Comparison of ENCODE assay signal across 15 cellular contexts in the genomic region with DNA sequence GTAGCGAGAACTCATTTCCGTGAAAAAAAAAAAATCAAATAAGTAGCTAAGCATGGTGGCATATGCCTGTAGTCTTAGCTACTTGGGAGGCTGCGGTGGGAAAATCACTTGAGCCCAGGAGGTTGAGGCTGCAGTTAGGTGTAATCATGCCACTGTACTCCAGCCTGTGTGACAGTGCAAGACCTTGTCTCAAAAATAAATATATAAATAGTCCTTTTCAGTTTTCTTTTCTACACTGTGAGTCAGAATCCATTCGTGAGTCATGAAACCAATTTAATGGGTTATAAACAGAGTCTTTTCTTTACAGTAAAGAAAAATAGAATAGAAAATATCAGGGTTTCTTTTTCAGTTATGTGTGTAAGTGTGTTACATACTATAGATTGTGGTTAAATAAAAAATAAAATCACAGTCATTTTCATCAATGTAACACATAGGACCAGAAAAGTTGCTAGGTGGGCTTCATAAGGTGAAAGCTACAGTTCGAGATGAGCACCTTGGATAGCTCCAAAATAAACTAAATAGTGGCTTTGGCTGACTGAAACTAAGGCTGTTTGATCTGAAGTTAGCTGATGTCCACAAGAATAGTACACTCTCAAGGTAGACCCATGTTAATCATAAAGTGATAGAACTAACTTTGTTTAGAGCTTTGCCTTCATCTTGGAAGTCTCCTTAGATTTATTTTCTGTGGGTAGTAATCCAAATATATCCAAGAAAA.
"Had no signal": no experiment of that assay in that cellular context is flagged by ENCODE, and none has a peak within 500 bp of the region (broad histone marks: within the 10 kb centered on the region; RNA-seq: fewer than 3 reads in every experiment).

No MANE protein-coding gene starts in this region.

- H3K9ac ChIP-seq: neural progenitor cell had no signal

- H3K4me3 Mint-ChIP-seq: naive B cell, neural progenitor cell had no signal

- H3K27ac Mint-ChIP-seq: naive B cell, neural progenitor cell had no signal

- H3K9me3 ChIP-seq: colonic mucosa, esophagus muscularis mucosa, ovary, thyroid gland had no signal

- H3K27me3 ChIP-seq: colonic mucosa, esophagus muscularis mucosa, hepatocyte, ovary, thyroid gland had no signal

- H3K4me2 ChIP-seq: hepatocyte, neural progenitor cell had no signal

- H3K4me3 ChIP-seq: colonic mucosa, esophagus muscularis mucosa, hepatocyte, neural progenitor cell, ovary, thyroid gland had no signal

- ATAC-seq: left lobe of liver, sciatic nerve had no signal

- DNase-seq: activated CD4-positive, alpha-beta T cell treated with anti-CD3 and anti-CD28 coated beads for 4 hours; activated CD8-positive, alpha-beta memory T cell treated with anti-CD3 and anti-CD28 coated beads, Interleukin-2, amount 50 U/mL, for 48 hours; activated naive CD4-positive, alpha-beta T cell treated with anti-CD3 and anti-CD28 coated beads, Interleukin-2, amount 50 U/mL, for 16 hours; central memory CD4-positive, alpha-beta T cell; colonic mucosa; islet precursor cell; naive B cell; ovary; stimulated activated CD4-positive, alpha-beta T cell treated with anti-CD3 and anti-CD28 coated beads, Interleukin-1b, Interleukin-23, amount 100 ng/mL, for 48 hours; thyroid gland had no signal

- H3K4me1 Mint-ChIP-seq: neural progenitor cell had no signal

- H3K36me3 ChIP-seq: colonic mucosa, esophagus muscularis mucosa, neural progenitor cell, ovary, thyroid gland had no signal

- H3K4me1 ChIP-seq: colonic mucosa, esophagus muscularis mucosa, neural progenitor cell, thyroid gland had no signal

- H3K36me3 Mint-ChIP-seq: naive B cell, neural progenitor cell had no signal
